In genomic region chr16:57489229-57489628, GRCh38 we compare ENCODE assay signal across 24 cellular contexts.
"Had no signal": no experiment of that assay in that cellular context is flagged by ENCODE, and none has a peak within 500 bp of the region (broad histone marks: within the 10 kb centered on the region; RNA-seq: fewer than 3 reads in every experiment).

No MANE protein-coding gene starts in this region.

- H3K27ac ChIP-seq: left lung, ovary, right atrium auricular region, skin epidermis, suprapubic skin, thoracic aorta, tibial artery, uterus had no signal

- H3K27ac Mint-ChIP-seq: immature natural killer cell; stimulated activated effector memory CD8-positive, alpha-beta T cell treated with anti-CD3 and anti-CD28 coated beads, Interleukin-12 subunit alpha, Interleukin-12 subunit beta, amount 100 ng/mL, for 72 hours; stimulated activated naive CD8-positive, alpha-beta T cell treated with anti-CD3 and anti-CD28 coated beads, Interleukin-15, Interleukin-2, amounts not matched to agents 100 ng/mL and 50 ng/mL, for 24 hours; type B pancreatic cell had no signal

- ATAC-seq: left colon; left lung; mucosa of descending colon; naive thymus-derived CD4-positive, alpha-beta T cell; natural killer cell treated with Interleukin-12 subunit alpha and Interleukin-12 subunit beta and Interleukin-15 and Interleukin-18, amount 100 ng/mL, for 72 hours; sciatic nerve; stimulated activated effector memory CD8-positive, alpha-beta T cell treated with anti-CD3 and anti-CD28 coated beads, Interleukin-12 subunit alpha, Interleukin-12 subunit beta, amount 100 ng/mL, for 72 hours had no signal

- H3K4me3 ChIP-seq: left lung, lung, mucosa of descending colon, ovary, right atrium auricular region, skin epidermis, suprapubic skin, thoracic aorta, tibial artery, uterus had no signal

- H3K9me3 Mint-ChIP-seq: immature natural killer cell; naive thymus-derived CD4-positive, alpha-beta T cell; natural killer cell treated with Interleukin-12 subunit alpha and Interleukin-12 subunit beta and Interleukin-15 and Interleukin-18, amount 100 ng/mL, for 72 hours; stimulated activated effector memory CD8-positive, alpha-beta T cell treated with anti-CD3 and anti-CD28 coated beads, Interleukin-12 subunit alpha, Interleukin-12 subunit beta, amount 100 ng/mL, for 72 hours; stimulated activated naive CD8-positive, alpha-beta T cell treated with anti-CD3 and anti-CD28 coated beads, Interleukin-15, Interleukin-2, amounts not matched to agents 100 ng/mL and 50 ng/mL, for 24 hours; type B pancreatic cell had no signal

- H3K9me3 ChIP-seq: left lung, mucosa of descending colon, ovary, right atrium auricular region, suprapubic skin, thoracic aorta, tibial artery, uterus had no signal

- DNase-seq: hypothalamus; immature natural killer cell; kidney; left colon; mesendoderm; midbrain; mucosa of descending colon; naive thymus-derived CD4-positive, alpha-beta T cell; ovary; stimulated activated CD4-positive, alpha-beta T cell treated with anti-CD3 and anti-CD28 coated beads, Interleukin-4, amount 100 ng/mL, for 24 hours; stimulated activated naive CD4-positive, alpha-beta T cell; uterus had no signal

- H3K36me3 Mint-ChIP-seq: immature natural killer cell; naive thymus-derived CD4-positive, alpha-beta T cell; natural killer cell treated with Interleukin-12 subunit alpha and Interleukin-12 subunit beta and Interleukin-15 and Interleukin-18, amount 100 ng/mL, for 72 hours; type B pancreatic cell had no signal

- H3K27me3 Mint-ChIP-seq: stimulated activated naive CD8-positive, alpha-beta T cell treated with anti-CD3 and anti-CD28 coated beads, Interleukin-15, Interleukin-2, amounts not matched to agents 100 ng/mL and 50 ng/mL, for 24 hours; type B pancreatic cell had no signal

- H3K27me3 ChIP-seq: ovary, right atrium auricular region, suprapubic skin, tibial artery, uterus had no signal

- H3K4me3 Mint-ChIP-seq: natural killer cell treated with Interleukin-12 subunit alpha and Interleukin-12 subunit beta and Interleukin-15 and Interleukin-18, amount 100 ng/mL, for 72 hours; stimulated activated effector memory CD8-positive, alpha-beta T cell treated with anti-CD3 and anti-CD28 coated beads, Interleukin-12 subunit alpha, Interleukin-12 subunit beta, amount 100 ng/mL, for 72 hours; stimulated activated naive CD8-positive, alpha-beta T cell treated with anti-CD3 and anti-CD28 coated beads, Interleukin-15, Interleukin-2, amounts not matched to agents 100 ng/mL and 50 ng/mL, for 24 hours had no signal

- H3K36me3 ChIP-seq: left lung, ovary, right atrium auricular region, suprapubic skin, thoracic aorta, tibial artery, uterus had no signal
